ENCODE assay signal across 8 cellular contexts in the genomic region with DNA sequence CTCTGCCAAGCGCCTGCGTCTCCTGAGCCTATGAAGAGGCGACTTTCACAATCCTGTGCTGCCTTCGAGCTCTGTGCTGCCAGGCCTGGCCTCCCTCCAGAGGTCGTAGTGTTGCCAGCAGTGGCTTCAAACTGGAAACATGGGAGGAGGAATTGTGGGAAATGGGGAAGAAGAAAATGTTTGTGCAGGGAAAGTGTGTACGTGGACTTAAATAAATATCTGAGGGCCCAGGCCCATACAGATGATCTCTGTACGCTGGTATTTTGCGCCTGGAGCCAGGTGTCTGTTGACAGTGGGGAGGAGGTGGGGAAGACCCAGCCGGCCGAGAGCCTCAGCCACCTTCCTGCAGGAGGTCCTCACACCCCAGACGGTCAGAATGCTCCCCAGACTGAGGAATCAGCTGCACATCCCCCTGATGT. TPM values are rescaled to one million over a fixed set of nuclear protein-coding genes. Genes with fewer than 3 reads are reported as not detected.
DNase-seq lines count a peak whose midpoint lies in the region; ATAC-seq, FAIRE-seq and TF ChIP-seq lines count a peak whose summit lies in the region.

No MANE protein-coding gene starts in this region.

- TF ChIP-seq CTCF in CD8-positive, alpha-beta T cell (IDR thresholded peaks at IDR 0.05): no peak

- no peak for FAIRE-seq in GM12891 (lab: Jason Lieb, UNC)

- H3K27ac ChIP-seq in CD8-positive, alpha-beta T cell (ENCODE audit: low read depth, low read length): peak overlapping the region; percentile 61

- peaks cover 10% of the 10 kb centered on the region for H3K36me3 ChIP-seq in CD8-positive, alpha-beta T cell (ENCODE audit: insufficient read depth, low read length)

- peak overlapping the region; percentile 84 for H3K4me3 Mint-ChIP-seq in CD8-positive, alpha-beta T cell
- H3K4me3 Mint-ChIP-seq in natural killer cell treated with Interleukin-12 subunit alpha and Interleukin-12 subunit beta and Interleukin-15 and Interleukin-18, amount 100 ng/mL, for 72 hours: peak overlapping the region; percentile 86

- CTCF ChIA-PET in CD8-positive, alpha-beta T cell (lab: Charles Lee): interaction anchor here (1.0 to 2.8 kb wide), 9 partner anchors 9 to 101 kb away, joined by 3 to 12 read pairs (median 5); no protein-coding TSS in a partner anchor

- ATAC-seq in CD8-positive, alpha-beta T cell: no peak
- ATAC-seq in esophagus mucosa: peak; percentile 79
- ATAC-seq in natural killer cell treated with Interleukin-12 subunit alpha and Interleukin-12 subunit beta and Interleukin-15 and Interleukin-18, amount 100 ng/mL, for 72 hours: no peak

- H3K9me3 Mint-ChIP-seq in CD8-positive, alpha-beta T cell: no peaks in the 10 kb centered on the region
- no peaks in the 10 kb centered on the region for H3K9me3 Mint-ChIP-seq in natural killer cell treated with Interleukin-12 subunit alpha and Interleukin-12 subunit beta and Interleukin-15 and Interleukin-18, amount 100 ng/mL, for 72 hours

- peak overlapping the region; percentile 24 for H3K4me3 ChIP-seq in CD8-positive, alpha-beta T cell (ENCODE audit: low read depth, low read length)

- H3K36me3 Mint-ChIP-seq in CD8-positive, alpha-beta T cell: peaks cover 51% of the 10 kb centered on the region
- peaks cover 6% of the 10 kb centered on the region for H3K36me3 Mint-ChIP-seq in natural killer cell treated with Interleukin-12 subunit alpha and Interleukin-12 subunit beta and Interleukin-15 and Interleukin-18, amount 100 ng/mL, for 72 hours

- H3K27ac Mint-ChIP-seq in CD8-positive, alpha-beta T cell: peak overlapping the region; percentile 99
- H3K27ac Mint-ChIP-seq in natural killer cell treated with Interleukin-12 subunit alpha and Interleukin-12 subunit beta and Interleukin-15 and Interleukin-18, amount 100 ng/mL, for 72 hours: peak overlapping the region; percentile 96

- H3K27me3 ChIP-seq in CD8-positive, alpha-beta T cell (ENCODE audit: insufficient read depth, low read length): no peaks in the 10 kb centered on the region

- peaks cover 86% of the 10 kb centered on the region for H3K4me1 Mint-ChIP-seq in CD8-positive, alpha-beta T cell (ENCODE audit: low read depth)
- peaks cover 52 to 55% of the 10 kb centered on the region in 2 donors for H3K4me1 Mint-ChIP-seq in natural killer cell treated with Interleukin-12 subunit alpha and Interleukin-12 subunit beta and Interleukin-15 and Interleukin-18, amount 100 ng/mL, for 72 hours (ENCODE audit: low read depth in 2 of 2)

- TF ChIP-seq POLR2A in GM12891 (IDR thresholded peaks at IDR 0.05; ENCODE audit: low read depth, low read length): no peak

- H3K4me1 ChIP-seq in CD8-positive, alpha-beta T cell (ENCODE audit: insufficient read depth, low read length): peaks cover 78% of the 10 kb centered on the region

- H3K27me3 Mint-ChIP-seq in CD8-positive, alpha-beta T cell (ENCODE audit: low read depth): no peaks in the 10 kb centered on the region
- H3K27me3 Mint-ChIP-seq in natural killer cell treated with Interleukin-12 subunit alpha and Interleukin-12 subunit beta and Interleukin-15 and Interleukin-18, amount 100 ng/mL, for 72 hours: no peaks in the 10 kb centered on the region

- H3K9me3 ChIP-seq in CD8-positive, alpha-beta T cell (ENCODE audit: low read length): no peaks in the 10 kb centered on the region

- DNase-seq in CD8-positive, alpha-beta T cell: peak in 1 of 7 experiments; percentile 49
- peak; percentile 85 to 87 for DNase-seq in SHP77 (lab: John Stamatoyannopoulos, UW)
- no peak for DNase-seq in natural killer cell treated with Interleukin-12 subunit alpha and Interleukin-12 subunit beta and Interleukin-15 and Interleukin-18, amount 100 ng/mL, for 72 hours (ENCODE audit: low spot score)
- DNase-seq in NCI-H345 (lab: John Stamatoyannopoulos, UW): no peak
- no peak for DNase-seq in SIG-M5 treated with dmso at 0.1 percent for 504 hours (lab: John Stamatoyannopoulos, UW; ENCODE audit: unreplicated experiment)
- no peak for DNase-seq in GM12891 (ENCODE audit: insufficient read length, low spot score)
- no peak for DNase-seq in Kasumi-1 (lab: John Stamatoyannopoulos, UW)

- POLR2A ChIA-PET in CD8-positive, alpha-beta T cell (lab: Charles Lee): interaction anchor here (0.6 to 4.7 kb wide), 13 partner anchors 10 to 181 kb away, joined by 3 to 72 read pairs (median 4); a partner anchor contains a TSS

- intact Hi-C loops in CD8-positive, alpha-beta T cell (cut with DNase I, micrococcal nuclease): loop anchor here in 1 of 2 experiments (1.0 kb wide), 1 partner anchor 43 kb away; no protein-coding TSS in a partner anchor

TF ChIP-seq in GM12891, 5 proteins besides CTCF, POLR2A, EP300 and RAD21:
- TF ChIP-seq PAX5 (IDR thresholded peaks at IDR 0.05; ENCODE audit: insufficient read depth, low read length, severe bottlenecking): no peak
- TF ChIP-seq SPI1 (IDR thresholded peaks at IDR 0.05; ENCODE audit: low read depth, low read length): no peak
- no peak for TF ChIP-seq POU2F2 (IDR thresholded peaks at IDR 0.05; ENCODE audit: low read depth, low read length)
- TF ChIP-seq TAF1 (IDR thresholded peaks at IDR 0.05; ENCODE audit: low read depth, low read length): no peak
- TF ChIP-seq POLR2AphosphoS5 (IDR thresholded peaks at IDR 0.05; ENCODE audit: low read depth, low read length): no peak

RNA-seq across cellular contexts. Expression of a gene that starts 44.6 kb away (rescaled TPM):
- total RNA-seq in CD8-positive, alpha-beta T cell: 10 to 100 TPM; 22.7 to 24.3 TPM
- total RNA-seq in esophagus mucosa: 18.4 TPM
- total RNA-seq in natural killer cell treated with Interleukin-12 subunit alpha and Interleukin-12 subunit beta and Interleukin-15 and Interleukin-18, amount 100 ng/mL, for 72 hours: 10 to 100 TPM; 24.5 to 29.5 TPM
- 10.7 TPM for polyA plus RNA-seq in GM12891 (2012; ENCODE audit: low read depth, missing spikeins)

Comparison
In these comparisons a context has a peak if more than half of its experiments do, and no peak if none do; other contexts are left out.
1. DNase-seq: peak in SHP77 (2 of 2); none in natural killer cell treated with Interleukin-12 subunit alpha and Interleukin-12 subunit beta and Interleukin-15 and Interleukin-18, amount 100 ng/mL, for 72 hours (single experiment), NCI-H345 (single experiment), SIG-M5 treated with dmso at 0.1 percent for 504 hours (single experiment), GM12891 (single experiment) and Kasumi-1 (0 of 2).